1 cellular context compared by ENCODE assay signal in genomic region chr3:42507252-42507651, GRCh38.
TF ChIP-seq lines count a peak whose summit lies in the region.

No MANE protein-coding gene starts in this region.

TF ChIP-seq in GM23338, 12 proteins besides CTCF, POLR2A, EP300 and RAD21 (continued from another document):
- TF ChIP-seq ZNF462 (CRISPR knock-in tag; IDR thresholded peaks at IDR 0.05), result no peak
TF ChIP-seq in GM23338: peak in this region for 0.
